In the genomic region with DNA sequence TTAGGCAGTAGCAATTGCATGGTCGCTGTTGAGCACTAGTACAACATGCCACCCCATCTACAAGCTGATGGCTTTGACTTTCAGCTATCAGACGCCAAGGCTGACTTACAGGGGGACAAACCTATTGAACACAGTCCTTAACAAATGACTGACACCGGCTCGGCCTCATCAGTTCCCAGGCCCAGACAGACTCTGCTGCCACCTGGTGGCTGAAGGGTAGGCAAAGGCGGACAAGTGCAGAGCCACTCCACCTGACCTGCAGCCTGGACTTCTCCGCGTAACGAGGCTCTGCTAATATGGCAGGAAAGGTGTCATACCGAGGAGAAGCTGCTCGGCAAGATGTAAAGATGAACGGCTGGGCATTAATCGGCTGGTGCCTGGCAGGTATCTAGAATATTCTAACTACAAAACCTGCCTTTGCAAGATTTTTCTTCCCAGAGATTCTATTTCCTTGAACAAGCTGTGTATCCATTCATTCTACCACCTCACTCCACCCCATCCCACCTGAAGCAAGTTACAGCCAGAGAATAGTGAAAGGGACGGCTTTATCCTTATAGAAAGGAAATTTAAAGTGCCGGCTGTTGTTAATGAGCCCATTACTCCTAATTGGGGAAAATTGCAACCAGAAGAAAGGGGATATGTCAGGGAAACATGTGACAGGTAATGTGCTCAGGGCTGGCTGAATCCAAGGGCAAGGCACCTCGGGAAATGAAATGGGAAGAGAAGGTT, we compare ENCODE assay signal across 8 cellular contexts.
DNase-seq lines count a peak whose midpoint lies in the region; ATAC-seq and TF ChIP-seq lines count a peak whose summit lies in the region.
"Had no signal": no experiment of that assay in that cellular context is flagged by ENCODE, and none has a peak within 500 bp of the region (broad histone marks: within the 10 kb centered on the region; RNA-seq: fewer than 3 reads in every experiment).

No MANE protein-coding gene starts in this region.

- H4K20me1 ChIP-seq in OCI-LY7 (ENCODE audit: insufficient read depth, low read length), result no peaks in the 10 kb centered on the region

- no peak overlapping the region for H3K27ac ChIP-seq in OCI-LY7 (ENCODE audit: low read depth, low read length, poor library complexity, severe bottlenecking)
- H3K27ac ChIP-seq: epithelial cell of prostate had no signal

- no peak overlapping the region for H3K4me2 ChIP-seq in OCI-LY7 (ENCODE audit: low read length)

- no peaks in the 10 kb centered on the region for H3K4me1 ChIP-seq in OCI-LY7 (ENCODE audit: insufficient read depth, low read length, poor library complexity, severe bottlenecking)

- no peaks in the 10 kb centered on the region for H3K36me3 ChIP-seq in OCI-LY7 (ENCODE audit: insufficient read depth, low read length)

- intact Hi-C loops in OCI-LY7 (cut with micrococcal nuclease; ENCODE audit: unreplicated experiment), result loop anchor here (1.0 to 2.0 kb wide), 2 partner anchors 262 to 409 kb away; no protein-coding TSS in a partner anchor
- intact Hi-C loops in Right ventricle myocardium inferior (cut with DNase I), result loop anchor here (5.0 kb wide), 3 partner anchors 69 to 409 kb away; a partner anchor contains a TSS

- no TSS peak for BruUV-seq in OCI-LY7 (replicated peaks; lab: Mats Ljungman, UMichigan)

- H3K9me2 ChIP-seq in OCI-LY7 (ENCODE audit: insufficient read depth, low read length), result no peaks in the 10 kb centered on the region

- in situ Hi-C loops in GM13976 (cut with MboI; ENCODE audit: low sequenced_read_pairs, unreplicated experiment), result no loop called here

- no peaks in the 10 kb centered on the region for H3K9me3 ChIP-seq in OCI-LY7 (ENCODE audit: low read length)

- DNase-seq in GM13976 (ENCODE audit: low spot score) (peak; percentile 87), HPDE6-E6E7 (ENCODE audit: extremely low spot score) (peak; percentile 82), OCI-LY7 (ENCODE audit: low spot score) (peak; percentile 70), Right ventricle myocardium inferior (ENCODE audit: missing footprints) (peak; percentile 86), renal cortical epithelial cell (ENCODE audit: low read depth) (peak; percentile 39), KG1 (lab: John Stamatoyannopoulos, UW) (no peak)
- DNase-seq in activated effector memory CD4-positive, alpha-beta T cell treated with Interleukin-2 at 50 U/mL for 16 hours, result peak; percentile 59

- peak; percentile 87 for TF ChIP-seq CTCF in GM13976 (IDR thresholded peaks at IDR 0.05; ENCODE audit: borderline replicate concordance, control extremely low read depth, extremely low read depth, insufficient read depth, missing control alignments)
- peak; percentile 82 for TF ChIP-seq CTCF in OCI-LY7 (conservative IDR thresholded peaks at IDR 0.05; ENCODE audit: low read length)

- H2AFZ ChIP-seq in OCI-LY7 (ENCODE audit: low read length), result no peak overlapping the region

- POLR2A ChIA-PET in OCI-LY7 (lab: Charles Lee), result interaction anchor here (0.6 to 1.1 kb wide), 3 partner anchors 12 to 304 kb away, joined by 3 to 5 read pairs (median 3); no protein-coding TSS in a partner anchor

- H3K79me2 ChIP-seq in OCI-LY7 (ENCODE audit: insufficient read depth, low read depth, low read length), result no peaks in the 10 kb centered on the region

- CTCF ChIA-PET in OCI-LY7 (lab: Charles Lee; ENCODE audit: unreplicated experiment), result no interaction called here

- ATAC-seq in Right ventricle myocardium inferior, result peak; percentile 80

- H3K4me3 ChIP-seq in OCI-LY7 (ENCODE audit: low read depth, low read length, poor library complexity, severe bottlenecking), result no peak overlapping the region
